30 cellular contexts compared by ENCODE assay signal in the genomic region with DNA sequence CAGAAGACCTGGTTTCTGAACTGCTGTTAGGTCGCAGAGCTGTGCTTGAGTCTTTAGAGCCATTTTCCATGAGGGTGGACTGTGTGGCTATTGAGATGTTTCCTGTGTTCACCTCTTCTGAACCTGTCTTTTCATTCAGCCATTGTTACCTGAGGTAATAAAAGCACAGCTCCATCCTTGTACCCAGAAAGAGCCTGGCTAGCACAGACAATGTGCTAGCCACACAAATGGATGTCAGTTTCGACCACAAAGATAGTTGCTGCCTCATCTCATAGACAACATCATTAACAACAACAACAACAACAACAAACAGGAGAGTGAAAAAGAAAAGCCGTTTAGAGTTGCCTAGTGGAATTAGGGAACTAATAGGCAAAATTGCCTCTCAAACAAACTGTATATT.
"Had no signal": no experiment of that assay in that cellular context is flagged by ENCODE, and none has a peak within 500 bp of the region (broad histone marks: within the 10 kb centered on the region; RNA-seq: fewer than 3 reads in every experiment).

No MANE protein-coding gene starts in this region.

- H3K27ac ChIP-seq: adrenal gland, ascending aorta, cardiac muscle cell, WERI-Rb-1 had no signal

- DNase-seq: activated CD4-positive, alpha-beta memory T cell treated with anti-CD3 and anti-CD28 coated beads for 36 hours; activated CD4-positive, alpha-beta T cell treated with anti-CD3 and anti-CD28 coated beads for 1 hour; activated CD4-positive, alpha-beta T cell treated with anti-CD3 and anti-CD28 coated beads for 36 hours; activated CD4-positive, alpha-beta T cell treated with anti-CD3 and anti-CD28 coated beads for 48 hours; activated CD4-positive, alpha-beta T cell treated with anti-CD3 and anti-CD28 coated beads, Interleukin-2, amount 10 ng/mL, durations not matched to agents 7 days and 5 days; activated CD4-positive, CD25-positive, alpha-beta regulatory T cell; activated CD8-positive, alpha-beta memory T cell treated with anti-CD3 and anti-CD28 coated beads, Interleukin-2, amount 50 U/mL, for 4 hours; activated CD8-positive, alpha-beta T cell treated with anti-CD3 and anti-CD28 coated beads for 36 hours; activated effector memory CD4-positive, alpha-beta T cell treated with anti-CD3 and anti-CD28 coated beads, Interleukin-2, amount 50 U/mL, for 16 hours; activated gamma-delta T cell treated with Interleukin-2 at 50 U/mL for 16 hours; activated naive CD4-positive, alpha-beta T cell; activated naive CD4-positive, alpha-beta T cell treated with anti-CD3 and anti-CD28 coated beads for 36 hours; activated naive CD4-positive, alpha-beta T cell treated with anti-CD3 and anti-CD28 coated beads, Interleukin-2, amount 50 U/mL, for 16 hours; activated naive CD8-positive, alpha-beta T cell treated with anti-CD3 and anti-CD28 coated beads for 36 hours; activated T-cell treated with anti-CD3 and anti-CD28 coated beads for 4 hours; activated T-cell treated with anti-CD3 and anti-CD28 coated beads, Interleukin-2, amount 50 U/mL, for 1 hour; activated T-cell treated with anti-CD3 and anti-CD28 coated beads, Interleukin-2, amount 50 U/mL, for 4 hours; activated T-cell treated with anti-CD3 and anti-CD28 coated beads, Interleukin-2, amount 50 U/mL, for 72 hours; adrenal gland; amniotic stem cell; T-helper 1 cell; T-helper 2 cell; T-helper 9 cell; WERI-Rb-1 had no signal

- ATAC-seq: activated CD4-positive, alpha-beta T cell treated with anti-CD3 and anti-CD28 coated beads for 36 hours; activated CD4-positive, CD25-positive, alpha-beta regulatory T cell treated with anti-CD3 and anti-CD28 coated beads, Interleukin-2, amount 50 U/mL, for 24 hours; activated CD8-positive, alpha-beta T cell treated with anti-CD3 and anti-CD28 coated beads for 36 hours; activated naive CD4-positive, alpha-beta T cell treated with anti-CD3 and anti-CD28 coated beads, Interleukin-2, amount 50 U/mL, for 72 hours; activated T-cell treated with anti-CD3 and anti-CD28 coated beads, Interleukin-2, amount 50 U/mL, for 4 hours; activated T-cell treated with anti-CD3 and anti-CD28 coated beads, Interleukin-2, amount 50 U/mL, for 72 hours; activated T-helper 17 cell treated with anti-CD3 and anti-CD28 coated beads, Interleukin-2, amount 50 U/mL, for 72 hours; WTC11 had no signal
